In genomic region chr5:113133573-113133972, GRCh38 we compare ENCODE assay signal across 8 cellular contexts.
"Had no signal": no experiment of that assay in that cellular context is flagged by ENCODE, and none has a peak within 500 bp of the region (broad histone marks: within the 10 kb centered on the region; RNA-seq: fewer than 3 reads in every experiment).

No MANE protein-coding gene starts in this region.

- H3K4me1 ChIP-seq: HAP-1 had no signal

- H3K27ac ChIP-seq: GM23248 had no signal

- ATAC-seq: HCT116 had no signal

- FAIRE-seq: HTR-8/SVneo had no signal

- H3K9me3 ChIP-seq: HAP-1 had no signal

- H3K4me3 ChIP-seq: GM23248, HAP-1 had no signal

- H3K36me3 ChIP-seq: HAP-1 had no signal

- H2AFZ ChIP-seq: GM23248 had no signal

- DNase-seq: GM23248, GOT3, H7, HFFc6, IMR-90 had no signal

- H3K9ac ChIP-seq: GM23248 had no signal
